ENCODE assay signal across 17 cellular contexts in the genomic region with DNA sequence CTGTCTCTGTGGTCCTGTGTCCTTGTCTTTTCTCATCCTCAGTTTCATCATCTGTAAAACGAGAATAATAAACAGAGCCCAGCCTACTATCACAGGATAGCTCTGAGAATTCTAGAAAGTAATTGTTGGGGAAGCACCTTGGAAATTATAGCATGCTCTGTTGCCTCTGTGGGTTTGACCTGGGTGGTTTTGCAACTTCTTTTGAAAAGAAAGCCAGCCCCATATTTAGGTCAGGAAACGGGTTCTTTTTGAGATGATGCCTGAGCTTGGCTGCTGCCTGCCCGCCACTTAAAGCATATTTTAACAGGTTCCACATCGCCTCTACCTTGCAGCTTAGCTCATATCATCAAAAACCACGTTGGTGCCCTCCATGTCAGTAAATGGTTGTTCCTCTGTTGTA.
A peak's percentile ranks its signal among the peaks of the same experiment; 100 is the strongest.
DNase-seq lines count a peak whose midpoint lies in the region; ATAC-seq and TF ChIP-seq lines count a peak whose summit lies in the region.
"Had no signal": no experiment of that assay in that cellular context is flagged by ENCODE, and none has a peak within 500 bp of the region (broad histone marks: within the 10 kb centered on the region; RNA-seq: fewer than 3 reads in every experiment).

No MANE protein-coding gene starts in this region.

- no peaks in the 10 kb centered on the region for H3K9me3 ChIP-seq in thyroid gland
- H3K9me3 ChIP-seq: HAP-1 had no signal

- H3K36me3 Mint-ChIP-seq in naive B cell = no peaks in the 10 kb centered on the region

- no peaks in the 10 kb centered on the region for H3K27me3 ChIP-seq in thyroid gland

- no peaks in the 10 kb centered on the region for H3K36me3 ChIP-seq in thyroid gland
- H3K36me3 ChIP-seq: HAP-1 had no signal

- H3K4me3 ChIP-seq in thyroid gland (replicated peaks in 1 of 3) = no peak overlapping the region
- H3K4me3 ChIP-seq: HAP-1 had no signal

- no peak overlapping the region for H3K27ac ChIP-seq in thyroid gland
- H3K27ac ChIP-seq: RWPE1 had no signal

- WGBS in thyroid gland, 2 donors = 70 to 74% methylated on average over 5 of the region's 5 CpGs

- H3K27ac Mint-ChIP-seq in naive B cell = peak overlapping the region in 1 of 6 donors; percentile 65
- H3K27ac Mint-ChIP-seq: activated naive CD4-positive, alpha-beta T cell treated with anti-CD3 and anti-CD28 coated beads for 36 hours had no signal

- no peak for TF ChIP-seq POLR2A in thyroid gland (IDR thresholded peaks at IDR 0.05)

- H3K9me3 Mint-ChIP-seq in naive B cell = peaks cover 0 to 6% (median 2%) of the 10 kb centered on the region in 7 donors
- H3K9me3 Mint-ChIP-seq: activated naive CD4-positive, alpha-beta T cell treated with anti-CD3 and anti-CD28 coated beads for 36 hours had no signal

- H3K27me3 Mint-ChIP-seq in naive B cell = peaks cover 31 to 53% (median 41%) of the 10 kb centered on the region in 3 donors

- H3K4me3 Mint-ChIP-seq in naive B cell = peak overlapping the region in 3 of 8 donors; percentile 46 to 55 (median 51)
- H3K4me3 Mint-ChIP-seq: activated naive CD4-positive, alpha-beta T cell treated with anti-CD3 and anti-CD28 coated beads for 36 hours had no signal

- H3K4me1 ChIP-seq in thyroid gland = no peaks in the 10 kb centered on the region
- H3K4me1 ChIP-seq: HAP-1 had no signal

- H3K4me1 Mint-ChIP-seq in naive B cell = peaks cover 6 to 22% (median 16%) of the 10 kb centered on the region in 3 donors

- peak; percentile 85 for ATAC-seq in GM18519 (IDR thresholded peaks at IDR 0.05; ENCODE audit: low FRiP score, unreplicated experiment)
- peak; percentile 83 for ATAC-seq in GM21528 (IDR thresholded peaks at IDR 0.05; ENCODE audit: low FRiP score, unreplicated experiment)
- ATAC-seq in HG03378 (IDR thresholded peaks at IDR 0.05; ENCODE audit: unreplicated experiment) = peak; percentile 88
- peak; percentile 87 to 97 for ATAC-seq in naive B cell (ENCODE audit: low read depth in 2 of 2)

- no peak for TF ChIP-seq CTCF in thyroid gland (IDR thresholded peaks at IDR 0.05)

- peak; percentile 26 for DNase-seq in naive B cell
- no peak for DNase-seq in activated gamma-delta T cell treated with Interleukin-2 at 50 U/mL for 16 hours
- DNase-seq in thyroid gland = no peak
- no peak for DNase-seq in superior temporal gyrus (ENCODE audit: extremely low spot score)
- no peak for DNase-seq in cerebellar cortex (ENCODE audit: low spot score)
- DNase-seq: activated CD8-positive, alpha-beta memory T cell treated with anti-CD3 and anti-CD28 coated beads for 24 hours; activated naive CD4-positive, alpha-beta T cell treated with anti-CD3 and anti-CD28 coated beads for 36 hours; AML-193; NCI-H187 treated with DMSO at 0.1 percent for 48 hours; NCI-H69; stimulated activated CD4-positive, alpha-beta T cell treated with anti-CD3 and anti-CD28 coated beads, Interleukin-1b, Interleukin-23, amount 100 ng/mL, for 48 hours; T-helper 9 cell had no signal

- intact Hi-C loops in thyroid gland (cut with DNase I) = no loop called here
